Comparison of ENCODE assay signal across 9 cellular contexts in genomic region chr9:135602789-135603481, GRCh38. TPM values are rescaled to one million over a fixed set of nuclear protein-coding genes. Genes with fewer than 3 reads are reported as not detected.
DNase-seq lines count a peak whose midpoint lies in the region; ATAC-seq, FAIRE-seq and TF ChIP-seq lines count a peak whose summit lies in the region.
"Had no signal": no experiment of that assay in that cellular context is flagged by ENCODE, and none has a peak within 500 bp of the region (broad histone marks: within the 10 kb centered on the region; RNA-seq: fewer than 3 reads in every experiment).

No MANE protein-coding gene starts in this region.

- intact Hi-C loops in left ventricle myocardium superior (cut with micrococcal nuclease) = no loop called here

- H3K27me3 ChIP-seq in AG04450 (ENCODE audit: control insufficient read depth, insufficient read depth, low read length) = peaks cover 3% of the 10 kb centered on the region
- peaks cover 4% of the 10 kb centered on the region for H3K27me3 ChIP-seq in RWPE2 (ENCODE audit: insufficient read depth, poor library complexity, severe bottlenecking)

- TF ChIP-seq CTCF in AG04450 (IDR thresholded peaks at IDR 0.05; ENCODE audit: low read depth, low read length) (peak; percentile 80), RWPE2 (IDR thresholded peaks at IDR 0.05; ENCODE audit: poor library complexity, severe bottlenecking) (peak; percentile 78)

- no peaks in the 10 kb centered on the region for H3K9me3 ChIP-seq in AG04450 (ENCODE audit: control insufficient read depth, insufficient read depth, low read length)
- no peaks in the 10 kb centered on the region for H3K9me3 ChIP-seq in RWPE2 (ENCODE audit: severe bottlenecking)

- H3K27ac ChIP-seq in AG04450 (ENCODE audit: low read depth, low read length) (no peak overlapping the region), RWPE2 (ENCODE audit: poor library complexity, severe bottlenecking) (no peak overlapping the region)

- H3K4me3 ChIP-seq in AG04450 (ENCODE audit: low read depth, low read length) = no peak overlapping the region
- no peak overlapping the region for H3K4me3 ChIP-seq in RWPE2 (ENCODE audit: severe bottlenecking)

- DNase-seq in AG04450 (ENCODE audit: low read depth, low spot score) = no peak
- peak; percentile 54 for DNase-seq in GM19239 (ENCODE audit: insufficient read length, low spot score)
- DNase-seq in RWPE2 (ENCODE audit: low spot score) = peak; percentile 48
- DNase-seq in activated naive CD4-positive, alpha-beta T cell treated with anti-CD3 and anti-CD28 coated beads, Interleukin-2, amount 50 U/mL, for 72 hours (ENCODE audit: low spot score in 2 of 2) = peak; percentile 40 to 72
- DNase-seq in left ventricle myocardium superior = peak; percentile 19
- DNase-seq in smooth muscle cell of the brain vasculature (ENCODE audit: low read depth, low spot score) = peak; percentile 1

- H3K9me3 Mint-ChIP-seq in activated naive CD4-positive, alpha-beta T cell treated with anti-CD3 and anti-CD28 coated beads, Interleukin-2, amount 50 U/mL, for 72 hours = no peaks in the 10 kb centered on the region

- H3K4me1 ChIP-seq in RWPE2 (ENCODE audit: insufficient read depth, poor library complexity, severe bottlenecking) = no peaks in the 10 kb centered on the region

- FAIRE-seq in GM19239 (lab: Jason Lieb, UNC) = peak; percentile 58

- no peaks in the 10 kb centered on the region for H3K36me3 ChIP-seq in RWPE2 (ENCODE audit: low read depth)

- POLR2A ChIA-PET in AG04450 (lab: Yijun Ruan, JAX) = no interaction called here

- CTCF ChIA-PET in AG04450 (lab: Charles Lee) = interaction anchor here (0.7 to 1.3 kb wide), 15 partner anchors 8 to 686 kb away, joined by 3 to 6 read pairs (median 3); a partner anchor contains a TSS

- H3K36me3 Mint-ChIP-seq in activated naive CD4-positive, alpha-beta T cell treated with anti-CD3 and anti-CD28 coated beads, Interleukin-2, amount 50 U/mL, for 72 hours = no peaks in the 10 kb centered on the region

- H3K27ac Mint-ChIP-seq in activated naive CD4-positive, alpha-beta T cell treated with anti-CD3 and anti-CD28 coated beads, Interleukin-2, amount 50 U/mL, for 72 hours = no peak overlapping the region

- ATAC-seq in RWPE2 (ENCODE audit: low read depth) (no peak), left ventricle myocardium superior (peak; percentile 35), HG03045 (IDR thresholded peaks at IDR 0.05; ENCODE audit: unreplicated experiment) (no peak), HG03039 (IDR thresholded peaks at IDR 0.05; ENCODE audit: unreplicated experiment) (no peak)
- ATAC-seq in activated naive CD4-positive, alpha-beta T cell treated with anti-CD3 and anti-CD28 coated beads, Interleukin-2, amount 50 U/mL, for 72 hours = peak; percentile 58 to 63

RNA-seq across cellular contexts. Expression of gene GLT6D1, which starts 36.4 kb away (rescaled TPM):
- polyA plus RNA-seq in AG04450 (2011; rRNA removed) = not detected in 2 replicates
- polyA minus RNA-seq in AG04450 (2011; rRNA and poly(A)+ RNA removed) = not detected in 2 replicates
- total RNA-seq in activated naive CD4-positive, alpha-beta T cell treated with anti-CD3 and anti-CD28 coated beads, Interleukin-2, amount 50 U/mL, for 72 hours = not detected
- not detected for total RNA-seq in left ventricle myocardium superior
- total RNA-seq: mononuclear cell had no signal

RNA-seq across cellular contexts. Expression of gene PAEP, which starts 41.4 kb away (rescaled TPM):
- polyA plus RNA-seq in AG04450 (2011; rRNA removed) = not detected in 2 replicates
- polyA minus RNA-seq in AG04450 (2011; rRNA and poly(A)+ RNA removed) = not detected in 2 replicates
- total RNA-seq in activated naive CD4-positive, alpha-beta T cell treated with anti-CD3 and anti-CD28 coated beads, Interleukin-2, amount 50 U/mL, for 72 hours = not detected
- total RNA-seq in left ventricle myocardium superior = not detected
- total RNA-seq: mononuclear cell had no signal

RNA-seq across cellular contexts. Expression of gene OBP2A, which starts 57.0 kb away (rescaled TPM):
- not detected in 2 replicates for polyA plus RNA-seq in AG04450 (2011; rRNA removed)
- not detected in 2 replicates for polyA minus RNA-seq in AG04450 (2011; rRNA and poly(A)+ RNA removed)
- total RNA-seq in activated naive CD4-positive, alpha-beta T cell treated with anti-CD3 and anti-CD28 coated beads, Interleukin-2, amount 50 U/mL, for 72 hours = not detected
- total RNA-seq in left ventricle myocardium superior = not detected
- total RNA-seq: mononuclear cell had no signal

Comparison
In these comparisons a context has a peak if more than half of its experiments do, and no peak if none do; other contexts are left out.
1. ATAC-seq: peak in activated naive CD4-positive, alpha-beta T cell treated with anti-CD3 and anti-CD28 coated beads, Interleukin-2, amount 50 U/mL, for 72 hours (2 of 2) and left ventricle myocardium superior (single experiment); none in RWPE2 (single experiment), HG03045 (single experiment) and HG03039 (single experiment).